ENCODE assay signal across 17 cellular contexts in the genomic region with DNA sequence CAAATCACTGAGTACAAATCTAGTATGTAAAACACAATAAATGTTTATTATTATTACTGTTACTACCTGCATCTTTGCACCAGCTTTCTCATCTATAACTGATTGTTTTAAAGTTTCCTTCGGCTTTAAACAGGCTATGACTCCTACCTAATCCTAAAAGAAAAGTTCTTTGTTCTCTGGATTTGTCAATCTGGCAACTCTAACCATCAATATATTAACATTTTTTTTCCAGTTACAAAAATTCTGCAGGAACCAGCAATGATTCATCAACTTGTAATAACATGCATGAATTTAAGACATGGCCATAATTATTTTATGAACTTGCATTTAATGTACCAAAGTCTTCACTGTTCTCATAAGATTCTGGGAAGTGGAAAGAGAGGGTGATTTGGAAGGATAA.
"Had no signal": no experiment of that assay in that cellular context is flagged by ENCODE, and none has a peak within 500 bp of the region (broad histone marks: within the 10 kb centered on the region; RNA-seq: fewer than 3 reads in every experiment).

No MANE protein-coding gene starts in this region.

- FAIRE-seq: islet of Langerhans, urothelium cell line had no signal

- H3K9me3 Mint-ChIP-seq: central memory CD8-positive, alpha-beta T cell; natural killer cell; stimulated activated effector memory CD8-positive, alpha-beta T cell treated with anti-CD3 and anti-CD28 coated beads, Interleukin-12 subunit alpha, Interleukin-12 subunit beta, amount 100 ng/mL, for 72 hours had no signal

- H3K4me3 Mint-ChIP-seq: activated CD8-positive, alpha-beta memory T cell treated with anti-CD3 and anti-CD28 coated beads, Interleukin-2, amount 10 ng/mL, durations not matched to agents 7 days and 5 days; central memory CD8-positive, alpha-beta T cell; natural killer cell; stimulated activated effector memory CD8-positive, alpha-beta T cell treated with anti-CD3 and anti-CD28 coated beads, Interleukin-12 subunit alpha, Interleukin-12 subunit beta, amount 100 ng/mL, for 72 hours had no signal

- H3K9me3 ChIP-seq: prostate gland, spleen, thyroid gland had no signal

- H3K4me3 ChIP-seq: prostate gland, spleen, thyroid gland had no signal

- H3K27me3 Mint-ChIP-seq: activated CD8-positive, alpha-beta memory T cell treated with anti-CD3 and anti-CD28 coated beads, Interleukin-2, amount 10 ng/mL, durations not matched to agents 7 days and 5 days; central memory CD8-positive, alpha-beta T cell had no signal

- DNase-seq: activated CD4-positive, alpha-beta T cell treated with anti-CD3 and anti-CD28 coated beads for 1 hour; activated CD4-positive, alpha-beta T cell treated with anti-CD3 and anti-CD28 coated beads, Interleukin-2, amount 50 U/mL, for 48 hours; activated CD8-positive, alpha-beta memory T cell treated with anti-CD3 and anti-CD28 coated beads, Interleukin-2, amount 10 ng/mL, durations not matched to agents 7 days and 5 days; activated naive CD4-positive, alpha-beta T cell treated with anti-CD3 and anti-CD28 coated beads, Interleukin-2, amount 50 U/mL, for 16 hours; activated T-cell treated with anti-CD3 and anti-CD28 coated beads, Interleukin-2, amount 50 U/mL, for 1 hour; cortex of kidney; effector CD8-positive, alpha-beta T cell; natural killer cell; occipital lobe; spleen; thyroid gland had no signal

- H3K36me3 Mint-ChIP-seq: natural killer cell had no signal

- H3K27ac Mint-ChIP-seq: activated CD8-positive, alpha-beta memory T cell treated with anti-CD3 and anti-CD28 coated beads, Interleukin-2, amount 10 ng/mL, durations not matched to agents 7 days and 5 days; natural killer cell; stimulated activated effector memory CD8-positive, alpha-beta T cell treated with anti-CD3 and anti-CD28 coated beads, Interleukin-12 subunit alpha, Interleukin-12 subunit beta, amount 100 ng/mL, for 72 hours had no signal

- H3K27me3 ChIP-seq: spleen, thyroid gland had no signal

- H3K27ac ChIP-seq: thyroid gland, VCaP had no signal

- H3K36me3 ChIP-seq: prostate gland, spleen, thyroid gland had no signal

- H3K4me1 ChIP-seq: thyroid gland had no signal
